Comparison of ENCODE assay signal across 9 cellular contexts in genomic region chr15:40469776-40470390, GRCh38. TPM values are rescaled to one million over a fixed set of nuclear protein-coding genes. Genes with fewer than 3 reads are reported as not detected.
DNase-seq lines count a peak whose midpoint lies in the region; ATAC-seq and TF ChIP-seq lines count a peak whose summit lies in the region.
"Had no signal": no experiment of that assay in that cellular context is flagged by ENCODE, and none has a peak within 500 bp of the region (broad histone marks: within the 10 kb centered on the region; RNA-seq: fewer than 3 reads in every experiment).

No MANE protein-coding gene starts in this region.

- in situ Hi-C loops in HAP-1 (cut with MboI; ENCODE audit: low sequenced_read_pairs): no loop called here

- intact Hi-C loops in esophagus squamous epithelium (cut with DNase I): no loop called here

- no peak for TF ChIP-seq POLR2A in esophagus squamous epithelium (IDR thresholded peaks at IDR 0.05)

- H3K9ac ChIP-seq in ES-I3 (ENCODE audit: low read depth, low read length) (peak overlapping the region; percentile 38; the same call in 1 of the 2 replicates), SK-N-MC (ENCODE audit: insufficient read length) (no peak overlapping the region)

- DNase-seq in SK-N-MC (ENCODE audit: low read depth, low spot score): no peak
- DNase-seq in esophagus squamous epithelium (lab: John Stamatoyannopoulos, UW): no peak
- no peak for DNase-seq in skeletal muscle cell (ENCODE audit: low read depth)
- DNase-seq in inferior parietal cortex (ENCODE audit: extremely low spot score): no peak
- DNase-seq in HAP-1 (ENCODE audit: low spot score in 2 of 2): no peak
- DNase-seq in GM10266 (ENCODE audit: extremely low spot score): no peak
- DNase-seq: NCI-H2029 treated with DMSO at 0.1 percent for 48 hours had no signal

- H3K4me1 ChIP-seq in ES-I3 (ENCODE audit: insufficient read depth, low read length) (peaks cover 15% of the 10 kb centered on the region), esophagus squamous epithelium (peaks cover 16 to 52% (median 17%) of the 10 kb centered on the region in 3 donors), HAP-1 (peaks cover 8% of the 10 kb centered on the region)

- H3K27me3 ChIP-seq in esophagus squamous epithelium: no peaks in the 10 kb centered on the region
- H3K27me3 ChIP-seq in HAP-1 (ENCODE audit: low read depth): no peaks in the 10 kb centered on the region

- H3K27ac ChIP-seq in SK-N-MC (peak overlapping the region; percentile 74), esophagus squamous epithelium (peak overlapping the region in 3 of 4 donors; percentile 84 to 96 (median 94))

- H3K4me3 ChIP-seq in SK-N-MC (no peak overlapping the region), esophagus squamous epithelium (peak overlapping the region in 3 of 4 donors; percentile 77 to 95 (median 82)), skeletal muscle cell (ENCODE audit: low read depth, low read length) (peak overlapping the region; percentile 66), HAP-1 (no peak overlapping the region)

- no peak for ATAC-seq in GM19324 (IDR thresholded peaks at IDR 0.05; ENCODE audit: low FRiP score, unreplicated experiment)

- H3K36me3 ChIP-seq in ES-I3 (ENCODE audit: insufficient read depth, low read length): peaks cover 4% of the 10 kb centered on the region; the same call in 1 of the 2 replicates
- peaks cover 12% of the 10 kb centered on the region; the same call in 1 of the 2 replicates for H3K36me3 ChIP-seq in SK-N-MC (ENCODE audit: insufficient read depth, low read length)
- H3K36me3 ChIP-seq in esophagus squamous epithelium: peaks cover 0 to 24% (median 3%) of the 10 kb centered on the region in 3 donors
- H3K36me3 ChIP-seq in HAP-1 (replicated peaks): peaks cover 21% of the 10 kb centered on the region

- TF ChIP-seq CTCF in esophagus squamous epithelium (IDR thresholded peaks at IDR 0.05) (no peak), GM10266 (IDR thresholded peaks at IDR 0.05; ENCODE audit: control insufficient read depth, insufficient read depth, low read depth, missing control alignments) (no peak)

- no peaks in the 10 kb centered on the region for H3K9me3 ChIP-seq in ES-I3 (ENCODE audit: control insufficient read depth, insufficient read depth, low read length)
- no peaks in the 10 kb centered on the region for H3K9me3 ChIP-seq in SK-N-MC (ENCODE audit: low read depth, low read length)
- no peaks in the 10 kb centered on the region for H3K9me3 ChIP-seq in esophagus squamous epithelium
- H3K9me3 ChIP-seq in HAP-1: no peaks in the 10 kb centered on the region

- WGBS in esophagus squamous epithelium, 2 donors: 77 to 83% methylated on average over 5 to 6 of the region's 7 CpGs

RNA-seq across cellular contexts. Expression of gene CHST14, which starts 0.9 kb away (rescaled TPM):
- 1 to 10 TPM; 2.9 to 7.4 (median 5.2) TPM for total RNA-seq in esophagus squamous epithelium

RNA-seq across cellular contexts. Expression of gene BAHD1, which starts 29.1 kb away (rescaled TPM):
- total RNA-seq in esophagus squamous epithelium: 10 to 100 TPM in 2 of 4 donors, 1 to 10 TPM in 2; 6.0 to 13.1 (median 9.8) TPM

Comparison
In these comparisons a context has a peak if more than half of its experiments do, and no peak if none do; other contexts are left out.
1. H3K4me3 ChIP-seq: peak in esophagus squamous epithelium (3 of 4) and skeletal muscle cell (single experiment); none in SK-N-MC (single experiment) and HAP-1 (single experiment).